In genomic region chr3:144055604-144056003, GRCh38 we compare ENCODE assay signal across 29 cellular contexts.
DNase-seq lines count a peak whose midpoint lies in the region; ATAC-seq, FAIRE-seq and TF ChIP-seq lines count a peak whose summit lies in the region.
"Had no signal": no experiment of that assay in that cellular context is flagged by ENCODE, and none has a peak within 500 bp of the region (broad histone marks: within the 10 kb centered on the region; RNA-seq: fewer than 3 reads in every experiment).

No MANE protein-coding gene starts in this region.

- no peaks in the 10 kb centered on the region for H3K36me3 ChIP-seq in ovary
- H3K36me3 ChIP-seq in Peyer's patch = no peaks in the 10 kb centered on the region
- H3K36me3 ChIP-seq: gastroesophageal sphincter, pancreas, thoracic aorta, WERI-Rb-1 had no signal

- intact Hi-C loops in ovary (cut with DNase I) = no loop called here

- TF ChIP-seq EP300 in ovary (IDR thresholded peaks at IDR 0.05) = no peak

- H3K4me1 Mint-ChIP-seq in activated CD8-positive, alpha-beta memory T cell treated with anti-CD3 and anti-CD28 coated beads, Interleukin-2, amount 10 ng/mL, durations not matched to agents 7 days and 5 days = no peaks in the 10 kb centered on the region
- H3K4me1 Mint-ChIP-seq: CD14-positive monocyte; naive B cell; stimulated activated naive B cell treated with anti-CD40 and anti-IgM and Interleukin-4, amounts not matched to agents 10 μg/mL and 1 μg/mL and 100 μg/mL, for 72 hours had no signal

- peaks cover 3% of the 10 kb centered on the region for H3K27me3 Mint-ChIP-seq in activated CD8-positive, alpha-beta memory T cell treated with anti-CD3 and anti-CD28 coated beads, Interleukin-2, amount 10 ng/mL, durations not matched to agents 7 days and 5 days

- CTCF ChIA-PET in activated CD8-positive, alpha-beta memory T cell treated with anti-CD3 and anti-CD28 coated beads, Interleukin-2, amount 10 ng/mL, durations not matched to agents 7 days and 5 days (lab: Charles Lee) = no interaction called here

- no peaks in the 10 kb centered on the region for H3K9me3 Mint-ChIP-seq in activated CD8-positive, alpha-beta memory T cell treated with anti-CD3 and anti-CD28 coated beads, Interleukin-2, amount 10 ng/mL, durations not matched to agents 7 days and 5 days (ENCODE audit: low read depth)
- H3K9me3 Mint-ChIP-seq: activated T-helper 2 cell treated with anti-CD3 and anti-CD28 coated beads, Interferon-gamma antibody, Interleukin-2, Interleukin-4, amounts not matched to agents 10 μg/mL and 5 μg/mL and 100 μg/mL, durations not matched to agents 14 hours and 24 hours and 36 hours; naive B cell; stimulated activated naive B cell treated with anti-CD40 and anti-IgM and Interleukin-4, amounts not matched to agents 10 μg/mL and 1 μg/mL and 100 μg/mL, for 72 hours had no signal

- in situ Hi-C loops in astrocyte of the cerebellum (cut with HindIII; ENCODE audit: low sequenced_read_pairs) = no loop called here

- peak; percentile 69 for FAIRE-seq in HTR-8/SVneo (lab: Jason Lieb, UNC)
- FAIRE-seq: G401.6, pancreas had no signal

- no peaks in the 10 kb centered on the region for H3K27me3 ChIP-seq in ovary
- H3K27me3 ChIP-seq in Peyer's patch = no peaks in the 10 kb centered on the region
- H3K27me3 ChIP-seq: gastroesophageal sphincter, pancreas had no signal

- H3K4me1 ChIP-seq in ovary (ENCODE audit: insufficient read depth) = no peaks in the 10 kb centered on the region
- H3K4me1 ChIP-seq in Peyer's patch = no peaks in the 10 kb centered on the region
- H3K4me1 ChIP-seq: pancreas had no signal

- no peak for TF ChIP-seq CTCF in astrocyte of the cerebellum (IDR thresholded peaks at IDR 0.05; ENCODE audit: low read depth, low read length, missing control alignments)
- no peak for TF ChIP-seq CTCF in ovary (IDR thresholded peaks at IDR 0.05)
- TF ChIP-seq CTCF in Peyer's patch (IDR thresholded peaks at IDR 0.05) = no peak

- 3 to 30% (median 28%) methylated on average over 1 of the region's 1 CpG for WGBS in ovary, 3 donors

- no peak for ATAC-seq in activated CD8-positive, alpha-beta memory T cell treated with anti-CD3 and anti-CD28 coated beads, Interleukin-2, amount 10 ng/mL, durations not matched to agents 7 days and 5 days
- ATAC-seq: gastroesophageal sphincter; sciatic nerve; stimulated activated naive B cell treated with anti-CD40 and anti-IgM and Interleukin-4, amounts not matched to agents 10 μg/mL and 1 μg/mL and 100 μg/mL, for 72 hours had no signal

- peak; percentile 3 for DNase-seq in AG08395 (ENCODE audit: low spot score)
- DNase-seq in HTR-8/SVneo (ENCODE audit: insufficient read length, low spot score) = peak; percentile 31
- peak; percentile 15 for DNase-seq in astrocyte of the cerebellum (ENCODE audit: low read depth)
- peak; percentile 33 for DNase-seq in glomerular visceral epithelial cell (ENCODE audit: extremely low spot score)
- no peak for DNase-seq in KG1 (lab: John Stamatoyannopoulos, UW)
- DNase-seq in ovary = no peak
- no peak for DNase-seq in Peyer's patch
- no peak for DNase-seq in activated CD8-positive, alpha-beta memory T cell treated with anti-CD3 and anti-CD28 coated beads, Interleukin-2, amount 10 ng/mL, durations not matched to agents 7 days and 5 days
- DNase-seq: activated CD4-positive, alpha-beta T cell treated with anti-CD3 and anti-CD28 coated beads, Interleukin-2, amount 50 U/mL, for 1 hour; activated CD8-positive, alpha-beta memory T cell treated with anti-CD3 and anti-CD28 coated beads, Interleukin-2, amount 50 U/mL, for 4 hours; GOT3; mesendoderm; naive B cell; NCI-H1092; NCI-H2171; NCI-H526; pancreas; SIG-M5; stimulated activated naive B cell treated with anti-CD40 and anti-IgM and Interleukin-4, amounts not matched to agents 10 μg/mL and 1 μg/mL and 100 μg/mL, for 72 hours; WERI-Rb-1 had no signal

- H3K4me3 ChIP-seq in astrocyte of the cerebellum (ENCODE audit: low read depth, low read length) (no peak overlapping the region), ovary (no peak overlapping the region), Peyer's patch (no peak overlapping the region)
- H3K4me3 ChIP-seq: gastroesophageal sphincter, pancreas, thoracic aorta had no signal

- H3K27ac Mint-ChIP-seq in activated CD8-positive, alpha-beta memory T cell treated with anti-CD3 and anti-CD28 coated beads, Interleukin-2, amount 10 ng/mL, durations not matched to agents 7 days and 5 days = no peak overlapping the region
- H3K27ac Mint-ChIP-seq: activated T-helper 2 cell treated with anti-CD3 and anti-CD28 coated beads, Interferon-gamma antibody, Interleukin-2, Interleukin-4, amounts not matched to agents 10 μg/mL and 5 μg/mL and 100 μg/mL, durations not matched to agents 14 hours and 24 hours and 36 hours; CD14-positive monocyte; naive B cell; stimulated activated naive B cell treated with anti-CD40 and anti-IgM and Interleukin-4, amounts not matched to agents 10 μg/mL and 1 μg/mL and 100 μg/mL, for 72 hours had no signal

- H3K9me3 ChIP-seq in ovary = no peaks in the 10 kb centered on the region
- no peaks in the 10 kb centered on the region for H3K9me3 ChIP-seq in Peyer's patch
- H3K9me3 ChIP-seq: gastroesophageal sphincter, pancreas, thoracic aorta had no signal

- TF ChIP-seq POLR2A in ovary (IDR thresholded peaks at IDR 0.05) (no peak), Peyer's patch (IDR thresholded peaks at IDR 0.05) (no peak)

- no peaks in the 10 kb centered on the region for H3K36me3 Mint-ChIP-seq in activated CD8-positive, alpha-beta memory T cell treated with anti-CD3 and anti-CD28 coated beads, Interleukin-2, amount 10 ng/mL, durations not matched to agents 7 days and 5 days
- H3K36me3 Mint-ChIP-seq: CD14-positive monocyte; naive B cell; stimulated activated naive B cell treated with anti-CD40 and anti-IgM and Interleukin-4, amounts not matched to agents 10 μg/mL and 1 μg/mL and 100 μg/mL, for 72 hours had no signal

- H3K4me3 Mint-ChIP-seq in activated CD8-positive, alpha-beta memory T cell treated with anti-CD3 and anti-CD28 coated beads, Interleukin-2, amount 10 ng/mL, durations not matched to agents 7 days and 5 days = no peak overlapping the region
- H3K4me3 Mint-ChIP-seq: CD14-positive monocyte; naive B cell; stimulated activated naive B cell treated with anti-CD40 and anti-IgM and Interleukin-4, amounts not matched to agents 10 μg/mL and 1 μg/mL and 100 μg/mL, for 72 hours had no signal

- H3K27ac ChIP-seq in ovary (no peak overlapping the region), Peyer's patch (no peak overlapping the region)
- H3K27ac ChIP-seq: epithelial cell of prostate, gastroesophageal sphincter, HL-60, KMS-11, pancreas, thoracic aorta, WERI-Rb-1 had no signal

Comparison
In these comparisons a context has a peak if more than half of its experiments do, and no peak if none do; other contexts are left out.
1. DNase-seq: peak in AG08395 (single experiment), HTR-8/SVneo (single experiment), astrocyte of the cerebellum (single experiment) and glomerular visceral epithelial cell (single experiment); none in KG1 (single experiment), ovary (0 of 5), Peyer's patch (0 of 3) and activated CD8-positive, alpha-beta memory T cell treated with anti-CD3 and anti-CD28 coated beads, Interleukin-2, amount 10 ng/mL, durations not matched to agents 7 days and 5 days (single experiment).